Comparison of ENCODE assay signal across 2 cellular contexts in genomic region chr2:190146109-190146508, GRCh38.
DNase-seq lines count a peak whose midpoint lies in the region; ATAC-seq, FAIRE-seq and TF ChIP-seq lines count a peak whose summit lies in the region.
"Not testable (repeated sequence)": the region's sequence is repeated elsewhere in the genome, so short reads cannot be mapped to it uniquely, and the experiment has no call there.

No MANE protein-coding gene starts in this region.

- intact Hi-C loops in K562 (cut with micrococcal nuclease) = not testable (repeated sequence)

- not testable (repeated sequence) for H3K9me3 ChIP-seq in HEK293 (ENCODE audit: control insufficient read depth, insufficient read depth, low read depth, low read length); K562 (replicated peaks; ENCODE audit: control insufficient read depth, insufficient read depth, low read depth, low read length)

- not testable (repeated sequence) for H3K79me2 ChIP-seq in K562 (ENCODE audit: control insufficient read depth, insufficient read depth, low read length)

- BruUV-seq in K562 (replicated peaks; lab: Mats Ljungman, UMichigan) = not testable (repeated sequence)

- FAIRE-seq in K562 (lab: Jason Lieb, UNC) = not testable (repeated sequence)

- H2AFZ ChIP-seq in K562 (ENCODE audit: low read depth, low read length) = not testable (repeated sequence)

- TF ChIP-seq CTCF in HEK293 (tag by site-specific recombination; IDR thresholded peaks at IDR 0.05); K562 (IDR thresholded peaks at IDR 0.05 in 2 of 3, conservative IDR thresholded peaks at IDR 0.05 in 1 of 3; ENCODE audit: insufficient read depth in 2 of 3, low read depth in 1 of 3, low read length in 3 of 3): not testable (repeated sequence)

- not testable (repeated sequence) for H3K9ac ChIP-seq in K562 (ENCODE audit: insufficient read depth in 1 of 2, low read depth in 2 of 2, low read length in 2 of 2)

- not testable (repeated sequence) for H3K36me3 ChIP-seq in HEK293 (ENCODE audit: control insufficient read depth in 2 of 2, insufficient read depth in 1 of 2, low read length in 2 of 2); K562 (ENCODE audit: control insufficient read depth, insufficient read depth, low read length)

- not testable (repeated sequence) for H3K27ac ChIP-seq in HEK293 (ENCODE audit: extremely low read depth, low read depth, low read length); K562 (ENCODE audit: extremely low read depth, low read depth, low read length)

- not testable (repeated sequence) for H3K27me3 ChIP-seq in K562 (ENCODE audit: control insufficient read depth in 2 of 2, insufficient read depth in 2 of 2, low read length in 2 of 2)

- TF ChIP-seq RAD21 in K562 (CRISPR knock-in tag; conservative IDR thresholded peaks at IDR 0.05 in 1 of 2, IDR thresholded peaks at IDR 0.05 in 1 of 2) = not testable (repeated sequence)

- not testable (repeated sequence) for H4K20me1 ChIP-seq in K562 (replicated peaks; ENCODE audit: control insufficient read depth, insufficient read depth, low read length)

- not testable (repeated sequence) for H3K4me3 ChIP-seq in HEK293 (ENCODE audit: low read depth, low read length); K562

- not testable (repeated sequence) for H3K4me1 ChIP-seq in HEK293 (ENCODE audit: control insufficient read depth, insufficient read depth, low read length); K562 (replicated peaks in 1 of 2; ENCODE audit: control insufficient read depth in 2 of 2, insufficient read depth in 2 of 2, low read length in 2 of 2)

- in situ Hi-C loops in K562 (cut with MboI) = not testable (repeated sequence)

- not testable (repeated sequence) for H3K4me2 ChIP-seq in K562 (ENCODE audit: insufficient read depth, low read length)

- not testable (repeated sequence) for TF ChIP-seq EP300 in K562 (IDR thresholded peaks at IDR 0.05; ENCODE audit: low read length)

- CTCF ChIA-PET in HEK293 (lab: Yijun Ruan, JAX); K562 (lab: Yijun Ruan, JAX; ENCODE audit: low intra/inter-chr PET ratio): not testable (repeated sequence)

- not testable (repeated sequence) for DNase-seq in K562 (ENCODE audit: extremely low read depth in 1 of 4, low spot score in 3 of 4)

- TF ChIP-seq POLR2A in K562 (conservative IDR thresholded peaks at IDR 0.05) = not testable (repeated sequence)

- POLR2A ChIA-PET in HEK293 (lab: Yijun Ruan, JAX); K562 (lab: Yijun Ruan, JAX): not testable (repeated sequence)

- 15% methylated on average over 5 of the region's 5 CpGs for WGBS in K562 (ENCODE audit: insufficient coverage, low coverage, missing lambda C conversion rate)

- ATAC-seq in K562 = not testable (repeated sequence)

- H3K9me1 ChIP-seq in K562 (ENCODE audit: control insufficient read depth, insufficient read depth, low read length) = not testable (repeated sequence)

TF ChIP-seq in HEK293, 187 proteins besides CTCF, POLR2A, EP300 and RAD21:
- TF ChIP-seq ZNF146 (tag by site-specific recombination; IDR thresholded peaks at IDR 0.05) = peak; percentile 64

TF ChIP-seq in K562, 482 proteins besides CTCF, POLR2A, EP300 and RAD21:
- TF ChIP-seq RBM25 (IDR thresholded peaks at IDR 0.05; ENCODE audit: low read depth, low read length, severe bottlenecking) = peak; percentile 18
- TF ChIP-seq BCOR (IDR thresholded peaks at IDR 0.05) = 0 out of 2 replicates have a peak, but pooled peaks have one; percentile 24
- peak; percentile 74 for TF ChIP-seq ZNF146 (CRISPR knock-in tag; IDR thresholded peaks at IDR 0.05; ENCODE audit: unreplicated experiment)
